8 cellular contexts compared by ENCODE assay signal in the genomic region with DNA sequence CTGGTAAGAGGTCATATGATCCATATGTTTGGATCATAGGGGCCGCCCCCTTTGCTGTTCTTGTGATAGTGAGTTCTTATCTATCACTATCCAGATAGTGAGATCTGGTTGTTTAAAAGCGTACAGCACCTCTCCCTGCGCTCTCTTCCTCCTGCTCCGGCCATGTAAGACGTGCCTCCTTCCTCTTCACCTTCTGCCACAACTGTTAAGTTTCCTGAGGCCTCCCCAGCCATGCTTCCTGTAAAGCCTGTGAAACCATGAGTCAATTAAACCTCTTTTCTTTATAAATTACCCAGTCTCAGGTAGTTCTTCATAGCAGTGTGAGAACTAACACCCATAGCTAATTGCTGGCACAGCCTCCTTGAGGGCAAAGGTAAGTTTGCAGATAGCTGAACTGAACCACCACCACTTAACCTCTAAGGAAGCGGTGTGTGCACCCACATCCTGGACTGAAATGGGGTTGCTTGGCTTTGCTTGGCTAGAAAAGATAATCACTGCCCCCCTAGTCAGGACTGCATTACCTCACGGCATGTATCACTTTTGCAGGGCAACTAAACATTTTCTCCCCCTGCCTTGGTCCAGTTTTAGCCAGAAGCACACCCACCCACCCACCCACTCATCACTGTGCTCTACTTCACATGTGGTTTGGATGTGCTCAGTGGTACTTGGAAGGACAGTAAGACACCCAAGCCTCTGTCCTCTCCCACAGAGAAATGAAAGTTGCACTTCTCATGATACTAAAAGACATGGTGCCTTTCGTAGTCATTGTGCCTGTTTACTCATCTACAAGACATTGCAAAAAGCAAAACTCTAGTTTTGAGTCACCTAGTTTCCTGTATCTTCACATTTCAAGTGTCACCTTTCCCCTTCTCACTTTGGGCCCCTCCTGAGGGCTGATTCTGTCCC. TPM values are rescaled to one million over a fixed set of nuclear protein-coding genes. Genes with fewer than 3 reads are reported as not detected.
DNase-seq lines count a peak whose midpoint lies in the region; ATAC-seq and TF ChIP-seq lines count a peak whose summit lies in the region.

No MANE protein-coding gene starts in this region.

- TF ChIP-seq POLR2A in prostate gland (IDR thresholded peaks at IDR 0.05) (no peak), erythroblast (IDR thresholded peaks at IDR 0.05; ENCODE audit: low read length) (no peak)

- H3K4me1 ChIP-seq in SJCRH30 (peaks cover 12% of the 10 kb centered on the region), prostate gland (replicated peaks) (no peaks in the 10 kb centered on the region)

- DNase-seq in activated T-helper 1 cell treated with Interleukin-2 at 50 U/mL for 16 hours (ENCODE audit: low read depth) (peak; percentile 24), SJCRH30 (no peak), prostate gland (ENCODE audit: low spot score) (no peak), erythroblast (lab: John Stamatoyannopoulos, UW) (no peak), NCI-H128 (lab: John Stamatoyannopoulos, UW; ENCODE audit: unreplicated experiment) (no peak)
- peak; percentile 14 to 28 for DNase-seq in stimulated activated CD4-positive, alpha-beta T cell treated with anti-CD3 and anti-CD28 coated beads, Interleukin-4, amount 100 ng/mL, for 4 hours

- H3K27me3 ChIP-seq in SJCRH30 (no peaks in the 10 kb centered on the region), prostate gland (replicated peaks; ENCODE audit: insufficient read depth) (no peaks in the 10 kb centered on the region)

- no peak for TF ChIP-seq CTCF in prostate gland (IDR thresholded peaks at IDR 0.05)

- ATAC-seq in GM19452 (IDR thresholded peaks at IDR 0.05; ENCODE audit: unreplicated experiment), result peak; percentile 78
- ATAC-seq in HG03439 (IDR thresholded peaks at IDR 0.05; ENCODE audit: unreplicated experiment), result peak; percentile 80

- H3K27ac ChIP-seq in SJCRH30, result no peak overlapping the region
- H3K27ac ChIP-seq in prostate gland, result no peak overlapping the region

- H3K4me3 ChIP-seq in SJCRH30 (no peak overlapping the region), prostate gland (no peak overlapping the region)

- WGBS in prostate gland, result 87% methylated on average over 8 of the region's 8 CpGs

- no peaks in the 10 kb centered on the region for H3K9me3 ChIP-seq in SJCRH30 (replicated peaks)
- H3K9me3 ChIP-seq in prostate gland, result no peaks in the 10 kb centered on the region

- H3K36me3 ChIP-seq in SJCRH30, result peaks cover 50% of the 10 kb centered on the region
- peaks cover 0 to 8% of the 10 kb centered on the region in 2 donors for H3K36me3 ChIP-seq in prostate gland

- intact Hi-C loops in prostate gland (cut with DNase I), result no loop called here

RNA-seq across cellular contexts. Expression of gene PTAFR, which starts 23.1 kb away (rescaled TPM):
- 0.04 TPM in 1 of 2 replicates, not detected in the other for total RNA-seq in SJCRH30 (2014; rRNA removed; shearing (Covaris generic))
- total RNA-seq in prostate gland, result 1 to 10 TPM; 2.3 to 2.5 TPM

RNA-seq across cellular contexts. Expression of gene DNAJC8, which starts 33.2 kb away (rescaled TPM):
- total RNA-seq in SJCRH30 (2014; rRNA removed; shearing (Covaris generic)), result 115 and 127 TPM in 2 replicates
- total RNA-seq in prostate gland, result 10 to 100 TPM; 43.7 to 60.3 TPM

RNA-seq across cellular contexts. Expression of gene ATP5IF1, which starts 36.3 kb away (rescaled TPM):
- total RNA-seq in SJCRH30 (2014; rRNA removed; shearing (Covaris generic)), result 174 and 179 TPM in 2 replicates
- total RNA-seq in prostate gland, result 100 to 1,000 TPM; 171 to 390 TPM

RNA-seq across cellular contexts. Expression of gene SESN2, which starts 59.7 kb away (rescaled TPM):
- 5.8 and 8.2 TPM in 2 replicates for total RNA-seq in SJCRH30 (2014; rRNA removed; shearing (Covaris generic))
- 10 to 100 TPM; 11.2 to 27.5 TPM for total RNA-seq in prostate gland

Comparison
In these comparisons a context has a peak if more than half of its experiments do, and no peak if none do; other contexts are left out.
1. DNase-seq: peak in activated T-helper 1 cell treated with Interleukin-2 at 50 U/mL for 16 hours (single experiment) and stimulated activated CD4-positive, alpha-beta T cell treated with anti-CD3 and anti-CD28 coated beads, Interleukin-4, amount 100 ng/mL, for 4 hours (2 of 2); none in SJCRH30 (0 of 2), prostate gland (single experiment), erythroblast (0 of 2) and NCI-H128 (single experiment).